Comparison of ENCODE assay signal across 1 cellular context in the genomic region with DNA sequence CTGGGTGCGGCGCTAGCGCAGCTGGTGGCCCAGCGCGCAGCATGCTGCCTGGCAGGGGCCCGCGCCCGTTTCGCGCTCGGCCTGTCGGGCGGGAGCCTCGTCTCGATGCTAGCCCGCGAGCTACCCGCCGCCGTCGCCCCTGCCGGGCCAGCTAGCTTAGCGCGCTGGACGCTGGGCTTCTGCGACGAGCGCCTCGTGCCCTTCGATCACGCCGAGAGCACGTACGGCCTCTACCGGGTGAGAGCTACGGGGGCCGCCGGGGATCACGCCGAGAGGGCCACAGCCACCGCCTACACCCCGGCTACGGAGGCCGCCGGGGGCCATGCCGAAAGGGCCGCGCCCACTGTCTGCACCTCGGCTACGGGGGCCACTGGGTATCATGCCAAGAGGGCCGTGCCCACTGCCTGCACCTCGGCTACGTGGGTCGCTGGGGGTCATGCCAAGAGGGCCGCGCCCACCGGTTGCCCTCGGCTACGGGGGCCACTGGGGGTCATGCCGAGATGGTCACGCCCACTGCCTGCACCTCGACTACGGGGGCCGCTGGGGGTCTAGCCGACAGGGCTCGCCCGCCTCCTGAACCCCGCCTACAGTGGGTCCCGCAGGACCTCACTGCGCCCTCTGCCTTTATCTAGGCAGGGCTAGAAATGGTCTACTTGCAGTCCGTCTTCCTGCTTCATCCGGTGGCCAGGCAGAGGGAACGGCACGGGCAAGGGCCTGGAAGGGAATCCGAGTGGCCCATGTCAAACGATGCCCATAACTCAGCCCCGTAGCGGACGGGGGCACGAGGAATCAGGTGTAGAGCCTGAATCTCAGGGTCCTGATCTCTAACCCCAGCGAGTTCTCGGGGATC.
A peak's percentile ranks its signal among the peaks of the same experiment; 100 is the strongest.
TF ChIP-seq lines count a peak whose summit lies in the region.

No MANE protein-coding gene starts in this region.

TF ChIP-seq in H1, 55 proteins besides CTCF, POLR2A, EP300 and RAD21:
- TF ChIP-seq GABPA (IDR thresholded peaks at IDR 0.05; ENCODE audit: borderline replicate concordance, insufficient read depth, low read length): no peak
- TF ChIP-seq NANOG (IDR thresholded peaks at IDR 0.05; ENCODE audit: insufficient read depth, low read depth, low read length, poor library complexity, severe bottlenecking): no peak
- peak; percentile 89 for TF ChIP-seq PHF8 (conservative IDR thresholded peaks at IDR 0.05; ENCODE audit: low read depth, low read length)
- TF ChIP-seq TAF7 (optimal IDR thresholded peaks at IDR 0.05; ENCODE audit: borderline replicate concordance, low read depth, low read length): peak; percentile 47
- no peak for TF ChIP-seq BACH1 (IDR thresholded peaks at IDR 0.05; ENCODE audit: low read length)
- TF ChIP-seq KDM1A (IDR thresholded peaks at IDR 0.05; ENCODE audit: borderline replicate concordance, low read length): no peak
- TF ChIP-seq GTF2F1 (IDR thresholded peaks at IDR 0.05; ENCODE audit: borderline replicate concordance, low read depth, low read length): peak; percentile 45; the same call in 1 of the 2 replicates
- TF ChIP-seq, protein P1, sequence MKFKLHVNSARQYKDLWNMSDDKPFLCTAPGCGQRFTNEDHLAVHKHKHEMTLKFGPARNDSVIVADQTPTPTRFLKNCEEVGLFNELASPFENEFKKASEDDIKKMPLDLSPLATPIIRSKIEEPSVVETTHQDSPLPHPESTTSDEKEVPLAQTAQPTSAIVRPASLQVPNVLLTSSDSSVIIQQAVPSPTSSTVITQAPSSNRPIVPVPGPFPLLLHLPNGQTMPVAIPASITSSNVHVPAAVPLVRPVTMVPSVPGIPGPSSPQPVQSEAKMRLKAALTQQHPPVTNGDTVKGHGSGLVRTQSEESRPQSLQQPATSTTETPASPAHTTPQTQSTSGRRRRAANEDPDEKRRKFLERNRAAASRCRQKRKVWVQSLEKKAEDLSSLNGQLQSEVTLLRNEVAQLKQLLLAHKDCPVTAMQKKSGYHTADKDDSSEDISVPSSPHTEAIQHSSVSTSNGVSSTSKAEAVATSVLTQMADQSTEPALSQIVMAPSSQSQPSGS (IDR thresholded peaks at IDR 0.05; ENCODE audit: low read length): peak; percentile 13; the same call in 1 of the 2 replicates
- TF ChIP-seq, protein P2, sequence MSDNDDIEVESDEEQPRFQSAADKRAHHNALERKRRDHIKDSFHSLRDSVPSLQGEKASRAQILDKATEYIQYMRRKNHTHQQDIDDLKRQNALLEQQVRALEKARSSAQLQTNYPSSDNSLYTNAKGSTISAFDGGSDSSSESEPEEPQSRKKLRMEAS (IDR thresholded peaks at IDR 0.05): peak; percentile 89
- TF ChIP-seq CEBPB (IDR thresholded peaks at IDR 0.05; ENCODE audit: low read depth, low read length): no peak
- no peak for TF ChIP-seq CHD1 (IDR thresholded peaks at IDR 0.05; ENCODE audit: low read depth, low read length)
- peak; percentile 23; the same call in 1 of the 2 replicates for TF ChIP-seq SP1 (IDR thresholded peaks at IDR 0.05; ENCODE audit: low read depth, low read length)
- TF ChIP-seq, protein P3, sequence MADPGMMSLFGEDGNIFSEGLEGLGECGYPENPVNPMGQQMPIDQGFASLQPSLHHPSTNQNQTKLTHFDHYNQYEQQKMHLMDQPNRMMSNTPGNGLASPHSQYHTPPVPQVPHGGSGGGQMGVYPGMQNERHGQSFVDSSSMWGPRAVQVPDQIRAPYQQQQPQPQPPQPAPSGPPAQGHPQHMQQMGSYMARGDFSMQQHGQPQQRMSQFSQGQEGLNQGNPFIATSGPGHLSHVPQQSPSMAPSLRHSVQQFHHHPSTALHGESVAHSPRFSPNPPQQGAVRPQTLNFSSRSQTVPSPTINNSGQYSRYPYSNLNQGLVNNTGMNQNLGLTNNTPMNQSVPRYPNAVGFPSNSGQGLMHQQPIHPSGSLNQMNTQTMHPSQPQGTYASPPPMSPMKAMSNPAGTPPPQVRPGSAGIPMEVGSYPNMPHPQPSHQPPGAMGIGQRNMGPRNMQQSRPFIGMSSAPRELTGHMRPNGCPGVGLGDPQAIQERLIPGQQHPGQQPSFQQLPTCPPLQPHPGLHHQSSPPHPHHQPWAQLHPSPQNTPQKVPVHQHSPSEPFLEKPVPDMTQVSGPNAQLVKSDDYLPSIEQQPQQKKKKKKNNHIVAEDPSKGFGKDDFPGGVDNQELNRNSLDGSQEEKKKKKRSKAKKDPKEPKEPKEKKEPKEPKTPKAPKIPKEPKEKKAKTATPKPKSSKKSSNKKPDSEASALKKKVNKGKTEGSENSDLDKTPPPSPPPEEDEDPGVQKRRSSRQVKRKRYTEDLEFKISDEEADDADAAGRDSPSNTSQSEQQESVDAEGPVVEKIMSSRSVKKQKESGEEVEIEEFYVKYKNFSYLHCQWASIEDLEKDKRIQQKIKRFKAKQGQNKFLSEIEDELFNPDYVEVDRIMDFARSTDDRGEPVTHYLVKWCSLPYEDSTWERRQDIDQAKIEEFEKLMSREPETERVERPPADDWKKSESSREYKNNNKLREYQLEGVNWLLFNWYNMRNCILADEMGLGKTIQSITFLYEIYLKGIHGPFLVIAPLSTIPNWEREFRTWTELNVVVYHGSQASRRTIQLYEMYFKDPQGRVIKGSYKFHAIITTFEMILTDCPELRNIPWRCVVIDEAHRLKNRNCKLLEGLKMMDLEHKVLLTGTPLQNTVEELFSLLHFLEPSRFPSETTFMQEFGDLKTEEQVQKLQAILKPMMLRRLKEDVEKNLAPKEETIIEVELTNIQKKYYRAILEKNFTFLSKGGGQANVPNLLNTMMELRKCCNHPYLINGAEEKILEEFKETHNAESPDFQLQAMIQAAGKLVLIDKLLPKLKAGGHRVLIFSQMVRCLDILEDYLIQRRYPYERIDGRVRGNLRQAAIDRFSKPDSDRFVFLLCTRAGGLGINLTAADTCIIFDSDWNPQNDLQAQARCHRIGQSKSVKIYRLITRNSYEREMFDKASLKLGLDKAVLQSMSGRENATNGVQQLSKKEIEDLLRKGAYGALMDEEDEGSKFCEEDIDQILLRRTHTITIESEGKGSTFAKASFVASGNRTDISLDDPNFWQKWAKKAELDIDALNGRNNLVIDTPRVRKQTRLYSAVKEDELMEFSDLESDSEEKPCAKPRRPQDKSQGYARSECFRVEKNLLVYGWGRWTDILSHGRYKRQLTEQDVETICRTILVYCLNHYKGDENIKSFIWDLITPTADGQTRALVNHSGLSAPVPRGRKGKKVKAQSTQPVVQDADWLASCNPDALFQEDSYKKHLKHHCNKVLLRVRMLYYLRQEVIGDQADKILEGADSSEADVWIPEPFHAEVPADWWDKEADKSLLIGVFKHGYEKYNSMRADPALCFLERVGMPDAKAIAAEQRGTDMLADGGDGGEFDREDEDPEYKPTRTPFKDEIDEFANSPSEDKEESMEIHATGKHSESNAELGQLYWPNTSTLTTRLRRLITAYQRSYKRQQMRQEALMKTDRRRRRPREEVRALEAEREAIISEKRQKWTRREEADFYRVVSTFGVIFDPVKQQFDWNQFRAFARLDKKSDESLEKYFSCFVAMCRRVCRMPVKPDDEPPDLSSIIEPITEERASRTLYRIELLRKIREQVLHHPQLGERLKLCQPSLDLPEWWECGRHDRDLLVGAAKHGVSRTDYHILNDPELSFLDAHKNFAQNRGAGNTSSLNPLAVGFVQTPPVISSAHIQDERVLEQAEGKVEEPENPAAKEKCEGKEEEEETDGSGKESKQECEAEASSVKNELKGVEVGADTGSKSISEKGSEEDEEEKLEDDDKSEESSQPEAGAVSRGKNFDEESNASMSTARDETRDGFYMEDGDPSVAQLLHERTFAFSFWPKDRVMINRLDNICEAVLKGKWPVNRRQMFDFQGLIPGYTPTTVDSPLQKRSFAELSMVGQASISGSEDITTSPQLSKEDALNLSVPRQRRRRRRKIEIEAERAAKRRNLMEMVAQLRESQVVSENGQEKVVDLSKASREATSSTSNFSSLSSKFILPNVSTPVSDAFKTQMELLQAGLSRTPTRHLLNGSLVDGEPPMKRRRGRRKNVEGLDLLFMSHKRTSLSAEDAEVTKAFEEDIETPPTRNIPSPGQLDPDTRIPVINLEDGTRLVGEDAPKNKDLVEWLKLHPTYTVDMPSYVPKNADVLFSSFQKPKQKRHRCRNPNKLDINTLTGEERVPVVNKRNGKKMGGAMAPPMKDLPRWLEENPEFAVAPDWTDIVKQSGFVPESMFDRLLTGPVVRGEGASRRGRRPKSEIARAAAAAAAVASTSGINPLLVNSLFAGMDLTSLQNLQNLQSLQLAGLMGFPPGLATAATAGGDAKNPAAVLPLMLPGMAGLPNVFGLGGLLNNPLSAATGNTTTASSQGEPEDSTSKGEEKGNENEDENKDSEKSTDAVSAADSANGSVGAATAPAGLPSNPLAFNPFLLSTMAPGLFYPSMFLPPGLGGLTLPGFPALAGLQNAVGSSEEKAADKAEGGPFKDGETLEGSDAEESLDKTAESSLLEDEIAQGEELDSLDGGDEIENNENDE (IDR thresholded peaks at IDR 0.05; ENCODE audit: insufficient replicate concordance, low read length): no peak
- no peak for TF ChIP-seq BCL11A (IDR thresholded peaks at IDR 0.05; ENCODE audit: low read depth in 2 of 2, low read length in 2 of 2)
- peak in 1 of 2 experiments; percentile 64; a peak in 1 of 4 replicates for TF ChIP-seq SIN3A (conservative IDR thresholded peaks at IDR 0.05 in 1 of 2, IDR thresholded peaks at IDR 0.05 in 1 of 2; ENCODE audit: low read depth in 1 of 2, low read length in 2 of 2)
- peak; percentile 15; the same call in 1 of the 2 replicates for TF ChIP-seq CREB1 (IDR thresholded peaks at IDR 0.05)
- peak; percentile 64; the same call in 1 of the 2 replicates for TF ChIP-seq TAF1 (IDR thresholded peaks at IDR 0.05; ENCODE audit: low read depth, low read length)
- TF ChIP-seq RFX5 (IDR thresholded peaks at IDR 0.05; ENCODE audit: borderline replicate concordance, low read depth, low read length): no peak
- no peak for TF ChIP-seq HDAC6 (IDR thresholded peaks at IDR 0.05; ENCODE audit: low read depth, low read length)
- no peak for TF ChIP-seq TEAD4 (IDR thresholded peaks at IDR 0.05; ENCODE audit: low read depth, low read length)
- TF ChIP-seq HDAC2 (IDR thresholded peaks at IDR 0.05; ENCODE audit: borderline replicate concordance in 1 of 2, low read depth in 2 of 2, low read length in 2 of 2): peak in 1 of 2 experiments; percentile 69; a peak in 1 of 4 replicates
- no peak for TF ChIP-seq SIRT6 (IDR thresholded peaks at IDR 0.05; ENCODE audit: low read length)
- TF ChIP-seq CBX8 (IDR thresholded peaks at IDR 0.05; ENCODE audit: borderline replicate concordance, low read depth, low read length): no peak
- peak; percentile 63; the same call in 1 of the 2 replicates for TF ChIP-seq POLR2AphosphoS5 (IDR thresholded peaks at IDR 0.05; ENCODE audit: low read depth, low read length)
- TF ChIP-seq MAFK (IDR thresholded peaks at IDR 0.05; ENCODE audit: low read depth, low read length): no peak
- TF ChIP-seq, protein P4, sequence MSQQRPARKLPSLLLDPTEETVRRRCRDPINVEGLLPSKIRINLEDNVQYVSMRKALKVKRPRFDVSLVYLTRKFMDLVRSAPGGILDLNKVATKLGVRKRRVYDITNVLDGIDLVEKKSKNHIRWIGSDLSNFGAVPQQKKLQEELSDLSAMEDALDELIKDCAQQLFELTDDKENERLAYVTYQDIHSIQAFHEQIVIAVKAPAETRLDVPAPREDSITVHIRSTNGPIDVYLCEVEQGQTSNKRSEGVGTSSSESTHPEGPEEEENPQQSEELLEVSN (IDR thresholded peaks at IDR 0.05): peak; percentile 82
- TF ChIP-seq YY1 (IDR thresholded peaks at IDR 0.05; ENCODE audit: low read depth, low read length): no peak
- peak; percentile 87 for TF ChIP-seq KDM4A (IDR thresholded peaks at IDR 0.05; ENCODE audit: low read depth, low read length, severe bottlenecking)
- peak; percentile 66 for TF ChIP-seq TBP (IDR thresholded peaks at IDR 0.05; ENCODE audit: low read depth, low read length)
- TF ChIP-seq EZH2 (IDR thresholded peaks at IDR 0.05; ENCODE audit: low read depth, low read length, severe bottlenecking): no peak
- TF ChIP-seq TCF12 (IDR thresholded peaks at IDR 0.05; ENCODE audit: low read depth, low read length): no peak
- TF ChIP-seq SP4 (IDR thresholded peaks at IDR 0.05; ENCODE audit: low read length): peak; percentile 44; the same call in 1 of the 2 replicates
- TF ChIP-seq EGR1 (IDR thresholded peaks at IDR 0.05; ENCODE audit: borderline replicate concordance, low read depth, low read length): no peak
- TF ChIP-seq SAP30 (IDR thresholded peaks at IDR 0.05; ENCODE audit: insufficient read depth, insufficient replicate concordance, low read length): no peak
- no peak for TF ChIP-seq BRCA1 (IDR thresholded peaks at IDR 0.05; ENCODE audit: low read depth, low read length)
- TF ChIP-seq RBBP5 (IDR thresholded peaks at IDR 0.05; ENCODE audit: borderline replicate concordance, low read depth, low read length): peak; percentile 52; the same call in 1 of the 2 replicates
- peak; percentile 72 for TF ChIP-seq ASH2L (IDR thresholded peaks at IDR 0.05; ENCODE audit: low read length)
- TF ChIP-seq CTBP2 (IDR thresholded peaks at IDR 0.05; ENCODE audit: borderline replicate concordance, insufficient read depth, insufficient read length, low read length): peak; percentile 88
